ENCODE assay signal across 1 cellular context in the genomic region with DNA sequence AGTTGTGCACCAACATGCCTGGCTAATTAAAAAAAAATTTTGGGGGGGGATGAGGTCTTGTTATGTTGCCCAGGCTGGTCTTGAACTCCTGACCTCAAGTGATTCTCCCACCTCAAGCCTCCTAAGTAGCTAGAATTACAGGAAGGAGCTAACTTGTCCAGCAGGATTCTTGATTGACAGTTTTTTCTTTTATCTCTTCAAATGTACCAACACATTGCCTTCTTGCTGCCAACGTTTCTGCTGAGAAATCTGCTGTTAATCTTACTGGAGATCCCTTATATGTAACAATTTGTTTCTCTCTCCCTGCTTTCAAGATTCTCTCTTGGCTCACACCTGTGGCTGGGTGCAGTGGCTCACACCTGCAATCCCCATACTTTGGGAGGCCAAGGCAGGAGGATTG.
TF ChIP-seq lines count a peak whose summit lies in the region.

No MANE protein-coding gene starts in this region.

TF ChIP-seq in HEK293, 187 proteins besides CTCF, POLR2A, EP300 and RAD21 (continued from another document):
- TF ChIP-seq ZNF529 (tag by site-specific recombination; IDR thresholded peaks at IDR 0.05; ENCODE audit: insufficient replicate concordance) (peak; percentile 81), ZNF23 (tag by site-specific recombination; IDR thresholded peaks at IDR 0.05; ENCODE audit: borderline replicate concordance) (no peak), ZNF2 (tag by site-specific recombination; IDR thresholded peaks at IDR 0.05) (no peak), TRIM28 (IDR thresholded peaks at IDR 0.05; ENCODE audit: borderline replicate concordance, low read length) (peak; percentile 79; the same call in 1 of the 2 replicates), SETDB1 (IDR thresholded peaks at IDR 0.05; ENCODE audit: insufficient read length, low read length) (peak; percentile 94), SP7 (tag by site-specific recombination; IDR thresholded peaks at IDR 0.05) (peak; percentile 44; the same call in 1 of the 2 replicates), ZNF121 (tag by site-specific recombination; IDR thresholded peaks at IDR 0.05) (0 out of 2 replicates have a peak, but pooled peaks have one; percentile 26), ZNF560 (tag by site-specific recombination; IDR thresholded peaks at IDR 0.05; ENCODE audit: borderline replicate concordance) (peak; percentile 17; the same call in 1 of the 2 replicates), ZNF558 (tag by site-specific recombination; IDR thresholded peaks at IDR 0.05) (peak; percentile 79; the same call in 1 of the 2 replicates), ZNF324 (tag by site-specific recombination; IDR thresholded peaks at IDR 0.05) (0 out of 2 replicates have a peak, but pooled peaks have one; percentile 17), ZNF626 (tag by site-specific recombination; IDR thresholded peaks at IDR 0.05) (peak; percentile 85; the same call in 1 of the 2 replicates), ZNF610 (tag by site-specific recombination; IDR thresholded peaks at IDR 0.05; ENCODE audit: borderline replicate concordance) (0 out of 2 replicates have a peak, but pooled peaks have one; percentile 49), ZNF510 (tag by site-specific recombination; IDR thresholded peaks at IDR 0.05; ENCODE audit: insufficient replicate concordance) (peak; percentile 39), ZNF37A (tag by site-specific recombination; IDR thresholded peaks at IDR 0.05) (peak; percentile 20; the same call in 1 of the 2 replicates)
- TF ChIP-seq, protein P1, sequence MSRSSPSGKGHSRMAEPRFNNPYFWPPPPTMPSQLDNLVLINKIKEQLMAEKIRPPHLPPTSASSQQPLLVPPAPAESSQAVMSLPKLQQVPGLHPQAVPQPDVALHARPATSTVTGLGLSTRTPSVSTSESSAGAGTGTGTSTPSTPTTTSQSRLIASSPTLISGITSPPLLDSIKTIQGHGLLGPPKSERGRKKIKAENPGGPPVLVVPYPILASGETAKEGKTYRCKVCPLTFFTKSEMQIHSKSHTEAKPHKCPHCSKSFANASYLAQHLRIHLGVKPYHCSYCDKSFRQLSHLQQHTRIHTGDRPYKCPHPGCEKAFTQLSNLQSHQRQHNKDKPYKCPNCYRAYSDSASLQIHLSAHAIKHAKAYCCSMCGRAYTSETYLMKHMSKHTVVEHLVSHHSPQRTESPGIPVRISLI (tag by site-specific recombination; IDR thresholded peaks at IDR 0.05), result peak; percentile 60; the same call in 1 of the 2 replicates
- TF ChIP-seq, protein P2, sequence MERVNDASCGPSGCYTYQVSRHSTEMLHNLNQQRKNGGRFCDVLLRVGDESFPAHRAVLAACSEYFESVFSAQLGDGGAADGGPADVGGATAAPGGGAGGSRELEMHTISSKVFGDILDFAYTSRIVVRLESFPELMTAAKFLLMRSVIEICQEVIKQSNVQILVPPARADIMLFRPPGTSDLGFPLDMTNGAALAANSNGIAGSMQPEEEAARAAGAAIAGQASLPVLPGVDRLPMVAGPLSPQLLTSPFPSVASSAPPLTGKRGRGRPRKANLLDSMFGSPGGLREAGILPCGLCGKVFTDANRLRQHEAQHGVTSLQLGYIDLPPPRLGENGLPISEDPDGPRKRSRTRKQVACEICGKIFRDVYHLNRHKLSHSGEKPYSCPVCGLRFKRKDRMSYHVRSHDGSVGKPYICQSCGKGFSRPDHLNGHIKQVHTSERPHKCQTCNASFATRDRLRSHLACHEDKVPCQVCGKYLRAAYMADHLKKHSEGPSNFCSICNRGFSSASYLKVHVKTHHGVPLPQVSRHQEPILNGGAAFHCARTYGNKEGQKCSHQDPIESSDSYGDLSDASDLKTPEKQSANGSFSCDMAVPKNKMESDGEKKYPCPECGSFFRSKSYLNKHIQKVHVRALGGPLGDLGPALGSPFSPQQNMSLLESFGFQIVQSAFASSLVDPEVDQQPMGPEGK (tag by site-specific recombination; IDR thresholded peaks at IDR 0.05), result peak; percentile 11; the same call in 1 of the 2 replicates
- TF ChIP-seq, protein P3, sequence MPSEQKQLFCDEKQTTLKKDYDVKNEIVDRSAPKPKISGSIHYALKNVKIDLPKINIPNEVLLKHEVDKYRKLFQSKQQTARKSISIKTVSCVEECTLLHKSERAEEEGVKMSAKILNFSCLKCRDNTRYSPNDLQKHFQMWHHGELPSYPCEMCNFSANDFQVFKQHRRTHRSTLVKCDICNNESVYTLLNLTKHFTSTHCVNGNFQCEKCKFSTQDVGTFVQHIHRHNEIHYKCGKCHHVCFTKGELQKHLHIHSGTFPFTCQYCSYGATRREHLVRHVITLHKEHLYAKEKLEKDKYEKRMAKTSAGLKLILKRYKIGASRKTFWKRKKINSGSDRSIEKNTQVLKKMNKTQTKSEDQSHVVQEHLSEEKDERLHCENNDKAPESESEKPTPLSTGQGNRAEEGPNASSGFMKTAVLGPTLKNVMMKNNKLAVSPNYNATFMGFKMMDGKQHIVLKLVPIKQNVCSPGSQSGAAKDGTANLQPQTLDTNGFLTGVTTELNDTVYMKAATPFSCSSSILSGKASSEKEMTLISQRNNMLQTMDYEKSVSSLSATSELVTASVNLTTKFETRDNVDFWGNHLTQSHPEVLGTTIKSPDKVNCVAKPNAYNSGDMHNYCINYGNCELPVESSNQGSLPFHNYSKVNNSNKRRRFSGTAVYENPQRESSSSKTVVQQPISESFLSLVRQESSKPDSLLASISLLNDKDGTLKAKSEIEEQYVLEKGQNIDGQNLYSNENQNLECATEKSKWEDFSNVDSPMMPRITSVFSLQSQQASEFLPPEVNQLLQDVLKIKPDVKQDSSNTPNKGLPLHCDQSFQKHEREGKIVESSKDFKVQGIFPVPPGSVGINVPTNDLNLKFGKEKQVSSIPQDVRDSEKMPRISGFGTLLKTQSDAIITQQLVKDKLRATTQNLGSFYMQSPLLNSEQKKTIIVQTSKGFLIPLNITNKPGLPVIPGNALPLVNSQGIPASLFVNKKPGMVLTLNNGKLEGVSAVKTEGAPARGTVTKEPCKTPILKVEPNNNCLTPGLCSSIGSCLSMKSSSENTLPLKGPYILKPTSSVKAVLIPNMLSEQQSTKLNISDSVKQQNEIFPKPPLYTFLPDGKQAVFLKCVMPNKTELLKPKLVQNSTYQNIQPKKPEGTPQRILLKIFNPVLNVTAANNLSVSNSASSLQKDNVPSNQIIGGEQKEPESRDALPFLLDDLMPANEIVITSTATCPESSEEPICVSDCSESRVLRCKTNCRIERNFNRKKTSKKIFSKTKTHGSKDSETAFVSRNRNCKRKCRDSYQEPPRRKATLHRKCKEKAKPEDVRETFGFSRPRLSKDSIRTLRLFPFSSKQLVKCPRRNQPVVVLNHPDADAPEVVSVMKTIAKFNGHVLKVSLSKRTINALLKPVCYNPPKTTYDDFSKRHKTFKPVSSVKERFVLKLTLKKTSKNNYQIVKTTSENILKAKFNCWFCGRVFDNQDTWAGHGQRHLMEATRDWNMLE (tag by site-specific recombination; conservative IDR thresholded peaks at IDR 0.05; ENCODE audit: low read depth), result peak; percentile 61
TF ChIP-seq in HEK293: peak in this region for 21.
